ENCODE assay signal across 8 cellular contexts in genomic region chr12:1594295-1595025, GRCh38. TPM values are rescaled to one million over a fixed set of nuclear protein-coding genes. Genes with fewer than 3 reads are reported as not detected.
DNase-seq lines count a peak whose midpoint lies in the region; ATAC-seq, FAIRE-seq and TF ChIP-seq lines count a peak whose summit lies in the region.

A gene with protein sequence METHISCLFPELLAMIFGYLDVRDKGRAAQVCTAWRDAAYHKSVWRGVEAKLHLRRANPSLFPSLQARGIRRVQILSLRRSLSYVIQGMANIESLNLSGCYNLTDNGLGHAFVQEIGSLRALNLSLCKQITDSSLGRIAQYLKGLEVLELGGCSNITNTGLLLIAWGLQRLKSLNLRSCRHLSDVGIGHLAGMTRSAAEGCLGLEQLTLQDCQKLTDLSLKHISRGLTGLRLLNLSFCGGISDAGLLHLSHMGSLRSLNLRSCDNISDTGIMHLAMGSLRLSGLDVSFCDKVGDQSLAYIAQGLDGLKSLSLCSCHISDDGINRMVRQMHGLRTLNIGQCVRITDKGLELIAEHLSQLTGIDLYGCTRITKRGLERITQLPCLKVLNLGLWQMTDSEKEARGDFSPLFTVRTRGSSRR (minus strand): TSS chr12:1594581. CDS start chr12:1594066, 515 bp downstream.

- no peak within 1 kb of the TSS; the same call in 1 of the 2 replicates for H2BK5ac ChIP-seq in H1 (ENCODE audit: low read depth, low read length)

- no peak for TF ChIP-seq RAD21 in H1 (IDR thresholded peaks at IDR 0.05 in 1 of 2, conservative IDR thresholded peaks at IDR 0.05 in 1 of 2; ENCODE audit: low read depth in 2 of 2, low read length in 2 of 2)

- H3K9me3 Mint-ChIP-seq in CD4-positive, CD25-positive, alpha-beta regulatory T cell = peaks cover 0 to 2% (median 0%) of the 10 kb centered on the region in 7 donors

- H3K79me1 ChIP-seq in H1 (ENCODE audit: low read depth, low read length) = no peaks in the 10 kb centered on the region

- TF ChIP-seq POLR2A in H1 (IDR thresholded peaks at IDR 0.05; ENCODE audit: control extremely low read depth in 1 of 2, low read depth in 2 of 2, low read length in 2 of 2) = peak in 1 of 2 experiments; percentile 28; a peak in 1 of 3 replicates

- H3K9me3 ChIP-seq in CD4-positive, CD25-positive, alpha-beta regulatory T cell (ENCODE audit: control insufficient read depth in 2 of 2, low read length in 2 of 2) = no peaks in the 10 kb centered on the region
- no peaks in the 10 kb centered on the region for H3K9me3 ChIP-seq in H1 (ENCODE audit: insufficient read depth in 2 of 2, low read depth in 1 of 2, low read length in 1 of 2)

- H3K27me3 Mint-ChIP-seq in CD4-positive, CD25-positive, alpha-beta regulatory T cell = no peaks in the 10 kb centered on the region

- no peak for TF ChIP-seq CTCF in HL-60 (IDR thresholded peaks at IDR 0.05; ENCODE audit: insufficient read depth, low read length)
- peak in 1 of 3 experiments; percentile 5; a peak in 1 of 4 replicates for TF ChIP-seq CTCF in H1 (IDR thresholded peaks at IDR 0.05; ENCODE audit: control extremely low read depth in 1 of 3, insufficient read depth in 1 of 3, low read depth in 1 of 3, low read length in 3 of 3)

- WGBS in H1 (ENCODE audit: extremely low coverage in 1 of 2, insufficient coverage in 1 of 2, insufficient read length in 1 of 2, insufficient replicate concordance in 2 of 2, low coverage in 1 of 2, low lambda C conversion rate in 2 of 2, missing lambda C conversion rate in 1 of 2), 2 experiments = 1% methylated on average over 9 of the region's 111 CpGs; no CpG with 5 or more reads in 1 of the 2 experiments

- H3K23ac ChIP-seq in H1 (ENCODE audit: insufficient read length) = no peak within 1 kb of the TSS

- H3K14ac ChIP-seq in H1 (ENCODE audit: insufficient read length) = no peak within 1 kb of the TSS

- peaks cover 8% of the 10 kb centered on the region for H3K36me3 Mint-ChIP-seq in CD4-positive, CD25-positive, alpha-beta regulatory T cell

- peak within 1 kb of the TSS; percentile 84 to 94 for H3K4me2 ChIP-seq in H1 (ENCODE audit: insufficient read depth in 1 of 2, low read depth in 2 of 2, low read length in 2 of 2)

- POLR2A ChIA-PET in H1 (lab: Charles Lee; ENCODE audit: partially characterized antibody) = interaction anchor here (0.6 to 2.2 kb wide), 5 partner anchors 11 to 97 kb away, joined by 3 to 14 read pairs (median 6); partner anchors contain the start of gene ADIPOR2

- ATAC-seq in CD4-positive, CD25-positive, alpha-beta regulatory T cell (ENCODE audit: low read depth in 2 of 2) = peak; percentile 73
- peak; percentile 51 for ATAC-seq in GM19455 (IDR thresholded peaks at IDR 0.05; ENCODE audit: unreplicated experiment)

- H3K23me2 ChIP-seq in H1 (ENCODE audit: low read depth, low read length) = peaks cover 18% of the 10 kb centered on the region; the same call in 1 of the 2 replicates

- H3K18ac ChIP-seq in H1 (ENCODE audit: extremely low read depth, low read length) = no peak within 1 kb of the TSS

- peak within 1 kb of the TSS; percentile 94 to 99 (median 97) for H3K27ac Mint-ChIP-seq in CD4-positive, CD25-positive, alpha-beta regulatory T cell

- 0 out of 2 replicates have a peak within 1 kb of the TSS, but pooled peaks have one; percentile 46 for H4K8ac ChIP-seq in H1 (ENCODE audit: extremely low read depth, insufficient read depth, low read length)

- no peak within 1 kb of the TSS for H2AK5ac ChIP-seq in H1 (ENCODE audit: low read depth, low read length)

- H3K79me2 ChIP-seq in H1 (ENCODE audit: control insufficient read depth in 1 of 2, insufficient read depth in 2 of 2, low read length in 2 of 2) = peaks cover 0 to 5% of the 10 kb centered on the region in 2 experiments; a peak in 1 of 4 replicates

- H3K27ac ChIP-seq in CD4-positive, CD25-positive, alpha-beta regulatory T cell (ENCODE audit: insufficient read depth, low read length, poor library complexity, severe bottlenecking) = peak within 1 kb of the TSS; percentile 81
- peak within 1 kb of the TSS; percentile 68 for H3K27ac ChIP-seq in HL-60 (replicated peaks)
- peak within 1 kb of the TSS; percentile 34; the same call in 1 of the 2 replicates for H3K27ac ChIP-seq in H1 (ENCODE audit: low read depth, low read length)

- peak; percentile 84 to 93 (median 91) for DNase-seq in CD4-positive, CD25-positive, alpha-beta regulatory T cell
- DNase-seq in HL-60 (ENCODE audit: low read depth in 1 of 2, low spot score in 1 of 2) (peak; percentile 70 to 86), NK-92 (lab: John Stamatoyannopoulos, UW; ENCODE audit: unreplicated experiment) (peak; percentile 8), H1 (ENCODE audit: low read depth in 1 of 2, low spot score in 2 of 2) (peak in 1 of 2 experiments; percentile 92), mesenteric fat pad (ENCODE audit: low spot score) (peak; percentile 95)
- peak; percentile 70 to 77 (median 74) for DNase-seq in activated CD8-positive, alpha-beta memory T cell treated with anti-CD3 and anti-CD28 coated beads for 48 hours (ENCODE audit: low read depth in 2 of 3, low spot score in 2 of 3)
- DNase-seq in stimulated activated CD8-positive, alpha-beta memory T cell treated with anti-CD3 and anti-CD28 coated beads, Interleukin-15, amount 100 ng/mL, for 1 hour (ENCODE audit: low read depth) = peak; percentile 78

- CTCF ChIA-PET in H1 (lab: Charles Lee; ENCODE audit: partially characterized antibody) = interaction anchor here (1.2 to 1.8 kb wide), 2 partner anchors 10 to 11 kb away, joined by 4 to 6 read pairs; no protein-coding TSS in a partner anchor

- TF ChIP-seq EP300 in H1 (IDR thresholded peaks at IDR 0.05; ENCODE audit: borderline replicate concordance in 1 of 2, low read depth in 2 of 2, low read length in 2 of 2) = peak in 1 of 2 experiments; percentile 86; a peak in 1 of 3 replicates

- no peak within 1 kb of the TSS for H3K56ac ChIP-seq in H1 (replicated peaks; ENCODE audit: insufficient read length, low read depth, low read length)

- peak within 1 kb of the TSS; percentile 95 to 97 (median 96) for H3K4me3 Mint-ChIP-seq in CD4-positive, CD25-positive, alpha-beta regulatory T cell

- no peak within 1 kb of the TSS for H4K5ac ChIP-seq in H1 (ENCODE audit: insufficient read length, low read depth, low read length)

- peak within 1 kb of the TSS; percentile 75; the same call in 1 of the 2 replicates for H2BK20ac ChIP-seq in H1 (ENCODE audit: low read length)

- peak within 1 kb of the TSS; percentile 90 for H3K4me3 ChIP-seq in CD4-positive, CD25-positive, alpha-beta regulatory T cell (ENCODE audit: low read depth, low read length)
- H3K4me3 ChIP-seq in HL-60 (replicated peaks; ENCODE audit: insufficient read depth, low read length) = peak within 1 kb of the TSS; percentile 91
- H3K4me3 ChIP-seq in H1 (ENCODE audit: extremely low read depth in 1 of 4, insufficient read depth in 2 of 4, low read depth in 3 of 4, low read length in 4 of 4) = peak within 1 kb of the TSS; percentile 64 to 71 (median 66)

- H2AFZ ChIP-seq in H1 (ENCODE audit: low read length) = peak within 1 kb of the TSS; percentile 17; the same call in 1 of the 2 replicates

- no peak within 1 kb of the TSS for H4K91ac ChIP-seq in H1 (replicated peaks; ENCODE audit: insufficient read length, low read length)

- no peaks in the 10 kb centered on the region for H3K36me3 ChIP-seq in CD4-positive, CD25-positive, alpha-beta regulatory T cell (ENCODE audit: control insufficient read depth, insufficient read depth, low read length)
- H3K36me3 ChIP-seq in H1 (ENCODE audit: control insufficient read depth in 2 of 4, insufficient read depth in 4 of 4, low read length in 3 of 4) = no peaks in the 10 kb centered on the region

- H2BK12ac ChIP-seq in H1 (ENCODE audit: low read depth, low read length) = peak within 1 kb of the TSS; percentile 40; the same call in 1 of the 2 replicates

- H2BK15ac ChIP-seq in H1 (ENCODE audit: low read length) = no peak within 1 kb of the TSS

- H3K4me1 Mint-ChIP-seq in CD4-positive, CD25-positive, alpha-beta regulatory T cell = peaks cover 12 to 48% (median 41%) of the 10 kb centered on the region in 4 donors

- peaks cover 17 to 18% of the 10 kb centered on the region in 2 experiments for H4K20me1 ChIP-seq in H1 (replicated peaks in 1 of 2; ENCODE audit: control insufficient read depth in 1 of 2, insufficient read depth in 2 of 2, low read length in 2 of 2)

- H3K4ac ChIP-seq in H1 (replicated peaks; ENCODE audit: insufficient read length, low read depth, low read length) = no peak within 1 kb of the TSS

- H3K4me1 ChIP-seq in CD4-positive, CD25-positive, alpha-beta regulatory T cell (ENCODE audit: control insufficient read depth, insufficient read depth, low read length, poor library complexity, severe bottlenecking) = peaks cover 48% of the 10 kb centered on the region
- H3K4me1 ChIP-seq in H1 (replicated peaks in 1 of 4; ENCODE audit: control insufficient read depth in 3 of 4, insufficient read depth in 4 of 4, low read length in 3 of 4) = peaks cover 14 to 34% (median 21%) of the 10 kb centered on the region in 4 experiments

- FAIRE-seq in H1 (lab: Jason Lieb, UNC) = no peak

- no peak within 1 kb of the TSS for H2BK120ac ChIP-seq in H1 (replicated peaks; ENCODE audit: low read depth, low read length)

- peak within 1 kb of the TSS in 3 of 4 experiments; percentile 60 to 80 (median 70); a peak in 5 of 7 replicates for H3K9ac ChIP-seq in H1 (replicated peaks in 1 of 4; ENCODE audit: extremely low read depth in 1 of 4, low read depth in 3 of 4, low read length in 3 of 4)

- H3K27me3 ChIP-seq in CD4-positive, CD25-positive, alpha-beta regulatory T cell (ENCODE audit: control insufficient read depth, insufficient read depth, low read length) = no peaks in the 10 kb centered on the region
- no peaks in the 10 kb centered on the region for H3K27me3 ChIP-seq in HL-60 (ENCODE audit: insufficient read depth, poor library complexity, severe bottlenecking)
- peaks cover 21 to 61% (median 50%) of the 10 kb centered on the region in 4 experiments for H3K27me3 ChIP-seq in H1 (replicated peaks in 1 of 4; ENCODE audit: control insufficient read depth in 3 of 4, extremely low read depth in 1 of 4, insufficient read depth in 3 of 4, low read length in 3 of 4)

TF ChIP-seq in H1, 55 proteins besides CTCF, POLR2A, EP300 and RAD21 (continues in another document):
- TF ChIP-seq TAF1 (IDR thresholded peaks at IDR 0.05; ENCODE audit: low read depth, low read length) (peak; percentile 45; the same call in 1 of the 2 replicates), CHD1 (IDR thresholded peaks at IDR 0.05; ENCODE audit: low read depth, low read length) (peak; percentile 81)

RNA-seq across cellular contexts. Expression of the gene that starts here (rescaled TPM):
- 26.0 TPM for total RNA-seq in CD4-positive, CD25-positive, alpha-beta regulatory T cell
- 10 to 100 TPM; 18.5 to 24.3 (median 23.7) TPM for polyA plus RNA-seq in CD4-positive, CD25-positive, alpha-beta regulatory T cell
- 5.5 and 6.2 TPM in 2 replicates for total RNA-seq in H1 (2021; fragmentation: NEBNext Ultra II Directional; extraction: Animal tissue kit (Norgen Biotek cat#: 25700))
- 9.6 and 11.7 TPM in 2 replicates for polyA plus RNA-seq in H1 (2011; rRNA removed)
- polyA plus RNA-seq in H1 (2011; cell fraction: cytosol; rRNA removed) = 8.7 TPM
- polyA plus RNA-seq in H1 (2011; cell fraction: nucleus; rRNA removed) = 8.7 TPM
- polyA plus RNA-seq in H1 (2012, experiment 1 of 2) = 2.7 to 6.9 TPM (median 5.5 TPM) in 4 replicates
- 2.7 TPM for polyA plus RNA-seq in H1 (2012, experiment 2 of 2)
- polyA plus RNA-seq in H1 (2013, experiment 1 of 2) = 2.2 TPM
- 2.1 TPM for polyA plus RNA-seq in H1 (2013, experiment 2 of 2)
- 10.8 and 11.9 TPM in 2 replicates for polyA minus RNA-seq in H1 (2011; rRNA and poly(A)+ RNA removed)
- 10.6 TPM for polyA minus RNA-seq in H1 (2011; cell fraction: cytosol; rRNA and poly(A)+ RNA removed)
- 10.5 TPM for polyA minus RNA-seq in H1 (2011; cell fraction: nucleus; rRNA and poly(A)+ RNA removed)
- 8.4 TPM for total RNA-seq in mesenteric fat pad
